In genomic region chr19:56121180-56122167, GRCh38 we compare ENCODE assay signal across 8 cellular contexts. TPM values are rescaled to one million over a fixed set of nuclear protein-coding genes. Genes with fewer than 3 reads are reported as not detected.
DNase-seq lines count a peak whose midpoint lies in the region; ATAC-seq and TF ChIP-seq lines count a peak whose summit lies in the region.

Gene ZNF787 (minus strand): TSS chr19:56121295. CDS start chr19:56103217, 18,078 bp downstream.

- H3K4me3 ChIP-seq in Karpas-422 (ENCODE audit: low read length), result peak within 1 kb of the TSS; percentile 73
- peak within 1 kb of the TSS; percentile 73 to 97 (median 88) for H3K4me3 ChIP-seq in esophagus squamous epithelium

- H3K9me3 ChIP-seq in Karpas-422 (ENCODE audit: low read length) (no peaks in the 10 kb centered on the region), esophagus squamous epithelium (no peaks in the 10 kb centered on the region)

- H3K4me2 ChIP-seq in Karpas-422 (ENCODE audit: low read depth, low read length, poor library complexity, severe bottlenecking), result peak within 1 kb of the TSS; percentile 83

- DNase-seq in DMS79 treated with DMSO at 0.1 percent for 48 hours (lab: John Stamatoyannopoulos, UW) (peak; percentile 98), Karpas-422 (peak; percentile 100), RKO (ENCODE audit: low spot score) (peak; percentile 94), activated T-helper 1 cell treated with Interleukin-2 at 50 U/mL for 16 hours (ENCODE audit: low read depth) (peak; percentile 96), esophagus squamous epithelium (lab: John Stamatoyannopoulos, UW) (peak; percentile 90), naive B cell (peak; percentile 99)

- peaks cover 41% of the 10 kb centered on the region for H3K79me2 ChIP-seq in Karpas-422 (ENCODE audit: low read length)

- ATAC-seq in GM21825 (IDR thresholded peaks at IDR 0.05; ENCODE audit: unreplicated experiment) (peak; percentile 79), naive B cell (ENCODE audit: low read depth in 2 of 2) (peak; percentile 74 to 78)
- ATAC-seq in stimulated activated memory B cell treated with anti-CD40 and anti-IgM and Interleukin-4, amounts not matched to agents 10 μg/mL and 1 μg/mL and 100 μg/mL, for 72 hours, result peak; percentile 94

- H3K36me3 ChIP-seq in Karpas-422 (ENCODE audit: insufficient read depth, low read length) (no peaks in the 10 kb centered on the region), esophagus squamous epithelium (no peaks in the 10 kb centered on the region)

- H3K9me3 Mint-ChIP-seq in naive B cell, result no peaks in the 10 kb centered on the region
- H3K9me3 Mint-ChIP-seq in stimulated activated memory B cell treated with anti-CD40 and anti-IgM and Interleukin-4, amounts not matched to agents 10 μg/mL and 1 μg/mL and 100 μg/mL, for 72 hours, result no peaks in the 10 kb centered on the region

- intact Hi-C loops in esophagus squamous epithelium (cut with DNase I), result no loop called here

- H3K4me1 ChIP-seq in Karpas-422 (ENCODE audit: low read length), result peaks cover 18% of the 10 kb centered on the region
- H3K4me1 ChIP-seq in esophagus squamous epithelium, result peaks cover 27 to 55% (median 42%) of the 10 kb centered on the region in 3 donors

- peaks cover 29 to 45% (median 32%) of the 10 kb centered on the region in 3 donors for H3K4me1 Mint-ChIP-seq in naive B cell
- H3K4me1 Mint-ChIP-seq in stimulated activated memory B cell treated with anti-CD40 and anti-IgM and Interleukin-4, amounts not matched to agents 10 μg/mL and 1 μg/mL and 100 μg/mL, for 72 hours, result peaks cover 37% of the 10 kb centered on the region

- 13 to 23% methylated on average over 14 to 15 of the region's 74 CpGs for WGBS in esophagus squamous epithelium, 2 donors

- H4K20me1 ChIP-seq in Karpas-422 (ENCODE audit: insufficient read depth, low read depth, low read length), result peaks cover 35% of the 10 kb centered on the region

- peak within 1 kb of the TSS; percentile 89 for H3K9ac ChIP-seq in Karpas-422 (ENCODE audit: low read length)

- H3K36me3 Mint-ChIP-seq in naive B cell, result no peaks in the 10 kb centered on the region
- peaks cover 11% of the 10 kb centered on the region for H3K36me3 Mint-ChIP-seq in stimulated activated memory B cell treated with anti-CD40 and anti-IgM and Interleukin-4, amounts not matched to agents 10 μg/mL and 1 μg/mL and 100 μg/mL, for 72 hours

- peak in 1 of 6 experiments; percentile 42 for TF ChIP-seq CTCF in esophagus squamous epithelium (IDR thresholded peaks at IDR 0.05)

- peak within 1 kb of the TSS; percentile 85 for H3K27ac ChIP-seq in Karpas-422 (ENCODE audit: low read length)
- peak within 1 kb of the TSS; percentile 93 to 99 (median 98) for H3K27ac ChIP-seq in esophagus squamous epithelium

- no peaks in the 10 kb centered on the region for H3K27me3 Mint-ChIP-seq in naive B cell
- no peaks in the 10 kb centered on the region for H3K27me3 Mint-ChIP-seq in stimulated activated memory B cell treated with anti-CD40 and anti-IgM and Interleukin-4, amounts not matched to agents 10 μg/mL and 1 μg/mL and 100 μg/mL, for 72 hours

- H3K27me3 ChIP-seq in Karpas-422 (ENCODE audit: low read length), result no peaks in the 10 kb centered on the region
- H3K27me3 ChIP-seq in esophagus squamous epithelium, result no peaks in the 10 kb centered on the region

- TF ChIP-seq POLR2A in esophagus squamous epithelium (IDR thresholded peaks at IDR 0.05), result peak in 2 of 4 donors; percentile 26 to 60

- H3K9me2 ChIP-seq in Karpas-422 (replicated peaks; ENCODE audit: insufficient read depth, low read length), result no peaks in the 10 kb centered on the region

- peak within 1 kb of the TSS; percentile 81 to 98 (median 95) for H3K4me3 Mint-ChIP-seq in naive B cell
- H3K4me3 Mint-ChIP-seq in stimulated activated memory B cell treated with anti-CD40 and anti-IgM and Interleukin-4, amounts not matched to agents 10 μg/mL and 1 μg/mL and 100 μg/mL, for 72 hours, result peak within 1 kb of the TSS; percentile 97

- H3K27ac Mint-ChIP-seq in naive B cell, result peak within 1 kb of the TSS; percentile 98 to 100 (median 99)
- peak within 1 kb of the TSS; percentile 97 for H3K27ac Mint-ChIP-seq in stimulated activated memory B cell treated with anti-CD40 and anti-IgM and Interleukin-4, amounts not matched to agents 10 μg/mL and 1 μg/mL and 100 μg/mL, for 72 hours

- peak within 1 kb of the TSS; percentile 91 for H2AFZ ChIP-seq in Karpas-422 (ENCODE audit: low read length)

RNA-seq across cellular contexts. Expression of gene ZNF787, which starts in this region (rescaled TPM):
- 26.2 and 103 TPM in 2 replicates for total RNA-seq in Karpas-422 (2014; rRNA removed; shearing (Covaris generic); ENCODE audit: low replicate concordance)
- total RNA-seq in esophagus squamous epithelium, result 10 to 100 TPM in 3 of 4 donors, 1 to 10 TPM in 1; 9.9 to 21.3 (median 13.1) TPM
- polyA plus RNA-seq in naive B cell (ENCODE audit: low read depth in 6 of 6), result 1 to 10 TPM; 1.4 to 4.7 (median 2.5) TPM

Comparison
In these comparisons a context has a peak if more than half of its experiments do, and no peak if none do; other contexts are left out.
1. Peak in every context shown above with its lines: DNase-seq, ATAC-seq, H3K4me3 ChIP-seq and H3K27ac ChIP-seq.